Comparison of ENCODE assay signal across 8 cellular contexts in genomic region chr13:50512602-50513527, GRCh38.
DNase-seq lines count a peak whose midpoint lies in the region; ATAC-seq and TF ChIP-seq lines count a peak whose summit lies in the region.

No MANE protein-coding gene starts in this region.

- TF ChIP-seq EP300 in suprapubic skin (IDR thresholded peaks at IDR 0.05) = no peak

- TF ChIP-seq POLR2A in suprapubic skin (IDR thresholded peaks at IDR 0.05) = no peak

- H3K9ac ChIP-seq in duodenal mucosa (ENCODE audit: low read depth in 1 of 2, low read length in 2 of 2) = peak overlapping the region; percentile 52 to 54
- H3K9ac ChIP-seq in mucosa of stomach (ENCODE audit: low read length) = peak overlapping the region; percentile 26

- H3K27me3 ChIP-seq in duodenal mucosa (ENCODE audit: control insufficient read depth in 1 of 2, insufficient read depth in 2 of 2, low read length in 2 of 2) (no peaks in the 10 kb centered on the region), mucosa of stomach (ENCODE audit: control insufficient read depth, insufficient read depth, low read length) (no peaks in the 10 kb centered on the region), suprapubic skin (no peaks in the 10 kb centered on the region)

- DNase-seq in DMS153 (lab: John Stamatoyannopoulos, UW) (peak; percentile 16), suprapubic skin (ENCODE audit: low spot score in 2 of 2) (peak in 1 of 2 donors; percentile 83), HuH-7.5 (ENCODE audit: low spot score) (no peak)

- peak; percentile 82 for ATAC-seq in GM19452 (IDR thresholded peaks at IDR 0.05; ENCODE audit: unreplicated experiment)
- peak; percentile 73 for ATAC-seq in HG03558 (IDR thresholded peaks at IDR 0.05; ENCODE audit: extremely low read depth, unreplicated experiment)

- H3K36me3 ChIP-seq in duodenal mucosa (ENCODE audit: control insufficient read depth in 1 of 2, insufficient read depth in 2 of 2, low read length in 2 of 2) (no peaks in the 10 kb centered on the region), mucosa of stomach (ENCODE audit: control insufficient read depth, insufficient read depth, low read length) (no peaks in the 10 kb centered on the region), suprapubic skin (no peaks in the 10 kb centered on the region)

- peak overlapping the region; percentile 90 for H3K27ac ChIP-seq in VCaP
- peak overlapping the region; percentile 58 for H3K27ac ChIP-seq in duodenal mucosa (ENCODE audit: low read depth, low read length)
- H3K27ac ChIP-seq in suprapubic skin = peak overlapping the region; percentile 69

- H3K4me1 ChIP-seq in duodenal mucosa (ENCODE audit: control insufficient read depth in 1 of 2, insufficient read depth in 2 of 2, low read length in 2 of 2) (peaks cover 20 to 23% of the 10 kb centered on the region in 2 donors), mucosa of stomach (ENCODE audit: control insufficient read depth, insufficient read depth, low read length) (peaks cover 18% of the 10 kb centered on the region), suprapubic skin (peaks cover 24% of the 10 kb centered on the region)

- no peak for TF ChIP-seq CTCF in VCaP (conservative IDR thresholded peaks at IDR 0.05)
- no peak for TF ChIP-seq CTCF in suprapubic skin (IDR thresholded peaks at IDR 0.05)

- WGBS in suprapubic skin = 24% methylated on average over 12 of the region's 12 CpGs

- peak overlapping the region; percentile 56 to 60 for H3K4me3 ChIP-seq in duodenal mucosa (ENCODE audit: low read depth in 1 of 2, low read length in 2 of 2)
- H3K4me3 ChIP-seq in mucosa of stomach (ENCODE audit: low read length) = peak overlapping the region; percentile 21
- H3K4me3 ChIP-seq in suprapubic skin = peak overlapping the region; percentile 39

- H3K9me3 ChIP-seq in duodenal mucosa (ENCODE audit: control insufficient read depth in 1 of 2, low read length in 2 of 2) = no peaks in the 10 kb centered on the region
- H3K9me3 ChIP-seq in mucosa of stomach (ENCODE audit: control insufficient read depth, low read length) = no peaks in the 10 kb centered on the region
- no peaks in the 10 kb centered on the region for H3K9me3 ChIP-seq in suprapubic skin
